35 cellular contexts compared by ENCODE assay signal in genomic region chr4:154186035-154186434, GRCh38.
"Had no signal": no experiment of that assay in that cellular context is flagged by ENCODE, and none has a peak within 500 bp of the region (broad histone marks: within the 10 kb centered on the region; RNA-seq: fewer than 3 reads in every experiment).

No MANE protein-coding gene starts in this region.

- DNase-seq: activated B cell treated with CpG ODN at 0.5 μM for 24 hours; activated CD4-positive, alpha-beta memory T cell treated with anti-CD3 and anti-CD28 coated beads for 36 hours; activated CD4-positive, alpha-beta T cell treated with anti-CD3 and anti-CD28 coated beads for 4 hours; activated CD4-positive, alpha-beta T cell treated with anti-CD3 and anti-CD28 coated beads, Interleukin-2, amount 10 ng/mL, durations not matched to agents 24 days and 14 days; activated CD4-positive, alpha-beta T cell treated with anti-CD3 and anti-CD28 coated beads, Interleukin-2, amount 50 U/mL, for 1 hour; activated CD4-positive, alpha-beta T cell treated with anti-CD3 and anti-CD28 coated beads, Interleukin-2, amount 50 U/mL, for 4 hours; activated CD4-positive, CD25-positive, alpha-beta regulatory T cell treated with anti-CD3 and anti-CD28 coated beads, Interleukin-2, amount 50 U/mL, for 72 hours; activated CD8-positive, alpha-beta memory T cell treated with anti-CD3 and anti-CD28 coated beads, Interleukin-2, amount 50 U/mL, for 4 hours; activated CD8-positive, alpha-beta T cell treated with anti-CD3 and anti-CD28 coated beads for 36 hours; activated effector memory CD4-positive, alpha-beta T cell treated with anti-CD3 and anti-CD28 coated beads, Interleukin-2, amount 50 U/mL, for 16 hours; activated gamma-delta T cell treated with Interleukin-2 at 50 U/mL for 16 hours; activated naive CD4-positive, alpha-beta T cell; activated naive CD4-positive, alpha-beta T cell treated with anti-CD3 and anti-CD28 coated beads for 36 hours; activated naive CD4-positive, alpha-beta T cell treated with anti-CD3 and anti-CD28 coated beads, Interleukin-2, amount 50 U/mL, for 16 hours; activated naive CD8-positive, alpha-beta T cell treated with anti-CD3 and anti-CD28 coated beads for 36 hours; activated T-cell treated with anti-CD3 and anti-CD28 coated beads for 4 hours; activated T-cell treated with anti-CD3 and anti-CD28 coated beads, Interleukin-2, amount 50 U/mL, for 1 hour; activated T-cell treated with anti-CD3 and anti-CD28 coated beads, Interleukin-2, amount 50 U/mL, for 4 hours; activated T-cell treated with anti-CD3 and anti-CD28 coated beads, Interleukin-2, amount 50 U/mL, for 72 hours; adrenal gland; amniotic stem cell; aorta; body of pancreas; brain microvascular endothelial cell; central memory CD4-positive, alpha-beta T cell; T-helper 1 cell; T-helper 2 cell; T-helper 9 cell had no signal

- H3K4me1 ChIP-seq: adrenal gland, body of pancreas, breast epithelium had no signal

- H3K27ac ChIP-seq: adrenal gland, body of pancreas, brain microvascular endothelial cell, breast epithelium, VCaP had no signal

- ATAC-seq: activated CD8-positive, alpha-beta T cell treated with anti-CD3 and anti-CD28 coated beads for 36 hours; activated naive CD4-positive, alpha-beta T cell treated with anti-CD3 and anti-CD28 coated beads, Interleukin-2, amount 50 U/mL, for 72 hours; activated T-cell treated with anti-CD3 and anti-CD28 coated beads, Interleukin-2, amount 50 U/mL, for 4 hours; activated T-cell treated with anti-CD3 and anti-CD28 coated beads, Interleukin-2, amount 50 U/mL, for 72 hours; activated T-helper 17 cell treated with anti-CD3 and anti-CD28 coated beads, Interleukin-2, amount 50 U/mL, for 72 hours; body of pancreas had no signal

- H3K27ac Mint-ChIP-seq: activated B cell treated with CpG ODN at 0.5 μM for 24 hours; activated CD4-positive, alpha-beta memory T cell treated with anti-CD3 and anti-CD28 coated beads for 36 hours; activated CD4-positive, alpha-beta T cell treated with anti-CD3 and anti-CD28 coated beads, Interleukin-2, amount 10 ng/mL, durations not matched to agents 24 days and 14 days; activated CD8-positive, alpha-beta T cell treated with anti-CD3 and anti-CD28 coated beads for 36 hours; activated naive CD4-positive, alpha-beta T cell treated with anti-CD3 and anti-CD28 coated beads for 36 hours; activated naive CD4-positive, alpha-beta T cell treated with anti-CD3 and anti-CD28 coated beads, Interleukin-2, amount 50 U/mL, for 72 hours; activated naive CD8-positive, alpha-beta T cell treated with anti-CD3 and anti-CD28 coated beads for 36 hours; activated T-cell treated with anti-CD3 and anti-CD28 coated beads, Interleukin-2, amount 50 U/mL, for 72 hours; activated T-helper 1 cell treated with anti-CD3 and anti-CD28 coated beads, Interleukin-12 subunit alpha, Interleukin-12 subunit beta, Interleukin-2, Interleukin-4 antibody, amounts not matched to agents 30 ng/mL and 10 ng/mL and 1 ng/mL, durations not matched to agents 14 hours and 24 hours and 36 hours; activated T-helper 17 cell treated with anti-CD3 and anti-CD28 coated beads, Interleukin-2, amount 50 U/mL, for 72 hours; T-helper 1 cell treated with Interleukin-12 subunit alpha and Interleukin-12 subunit beta and Interleukin-4 antibody, amounts not matched to agents 30 μg/mL and 1 μg/mL, for 36 hours; T-helper 2 cell treated with Interferon-gamma antibody and Interleukin-4, amounts not matched to agents 5 μg/mL and 100 μg/mL, for 36 hours had no signal

- H3K9me3 Mint-ChIP-seq: activated B cell treated with CpG ODN at 0.5 μM for 24 hours; activated CD4-positive, alpha-beta memory T cell treated with anti-CD3 and anti-CD28 coated beads for 36 hours; activated CD4-positive, alpha-beta T cell treated with anti-CD3 and anti-CD28 coated beads, Interleukin-2, amount 10 ng/mL, durations not matched to agents 24 days and 14 days; activated CD8-positive, alpha-beta T cell treated with anti-CD3 and anti-CD28 coated beads for 36 hours; activated naive CD4-positive, alpha-beta T cell treated with anti-CD3 and anti-CD28 coated beads for 36 hours; activated naive CD4-positive, alpha-beta T cell treated with anti-CD3 and anti-CD28 coated beads, Interleukin-2, amount 50 U/mL, for 72 hours; activated naive CD8-positive, alpha-beta T cell treated with anti-CD3 and anti-CD28 coated beads for 36 hours; activated T-cell treated with anti-CD3 and anti-CD28 coated beads, Interleukin-2, amount 50 U/mL, for 4 hours; activated T-cell treated with anti-CD3 and anti-CD28 coated beads, Interleukin-2, amount 50 U/mL, for 72 hours; activated T-helper 1 cell treated with anti-CD3 and anti-CD28 coated beads, Interleukin-12 subunit alpha, Interleukin-12 subunit beta, Interleukin-2, Interleukin-4 antibody, amounts not matched to agents 30 ng/mL and 10 ng/mL and 1 ng/mL, durations not matched to agents 14 hours and 24 hours and 36 hours; activated T-helper 17 cell treated with anti-CD3 and anti-CD28 coated beads, Interleukin-2, amount 50 U/mL, for 72 hours; T-helper 1 cell treated with Interleukin-12 subunit alpha and Interleukin-12 subunit beta and Interleukin-4 antibody, amounts not matched to agents 30 μg/mL and 1 μg/mL, for 36 hours; T-helper 2 cell treated with Interferon-gamma antibody and Interleukin-4, amounts not matched to agents 5 μg/mL and 100 μg/mL, for 36 hours had no signal

- H3K36me3 ChIP-seq: adrenal gland, brain microvascular endothelial cell, breast epithelium had no signal

- H3K4me3 ChIP-seq: adrenal gland, body of pancreas, breast epithelium had no signal

- H3K4me3 Mint-ChIP-seq: activated B cell treated with CpG ODN at 0.5 μM for 24 hours; activated CD4-positive, alpha-beta memory T cell treated with anti-CD3 and anti-CD28 coated beads for 36 hours; activated CD4-positive, alpha-beta T cell treated with anti-CD3 and anti-CD28 coated beads, Interleukin-2, amount 10 ng/mL, durations not matched to agents 24 days and 14 days; activated CD8-positive, alpha-beta T cell treated with anti-CD3 and anti-CD28 coated beads for 36 hours; activated naive CD4-positive, alpha-beta T cell treated with anti-CD3 and anti-CD28 coated beads for 36 hours; activated naive CD8-positive, alpha-beta T cell treated with anti-CD3 and anti-CD28 coated beads for 36 hours; activated T-cell treated with anti-CD3 and anti-CD28 coated beads, Interleukin-2, amount 50 U/mL, for 4 hours; activated T-cell treated with anti-CD3 and anti-CD28 coated beads, Interleukin-2, amount 50 U/mL, for 72 hours; activated T-helper 1 cell treated with anti-CD3 and anti-CD28 coated beads, Interleukin-12 subunit alpha, Interleukin-12 subunit beta, Interleukin-2, Interleukin-4 antibody, amounts not matched to agents 30 ng/mL and 10 ng/mL and 1 ng/mL, durations not matched to agents 14 hours and 24 hours and 36 hours; activated T-helper 17 cell treated with anti-CD3 and anti-CD28 coated beads, Interleukin-2, amount 50 U/mL, for 72 hours; T-helper 1 cell treated with Interleukin-12 subunit alpha and Interleukin-12 subunit beta and Interleukin-4 antibody, amounts not matched to agents 30 μg/mL and 1 μg/mL, for 36 hours; T-helper 2 cell treated with Interferon-gamma antibody and Interleukin-4, amounts not matched to agents 5 μg/mL and 100 μg/mL, for 36 hours had no signal

- H3K4me1 Mint-ChIP-seq: activated B cell treated with CpG ODN at 0.5 μM for 24 hours; activated CD4-positive, alpha-beta T cell treated with anti-CD3 and anti-CD28 coated beads, Interleukin-2, amount 10 ng/mL, durations not matched to agents 24 days and 14 days; activated naive CD8-positive, alpha-beta T cell treated with anti-CD3 and anti-CD28 coated beads for 36 hours; activated T-helper 17 cell treated with anti-CD3 and anti-CD28 coated beads, Interleukin-2, amount 50 U/mL, for 72 hours had no signal

- H3K27me3 ChIP-seq: adrenal gland, body of pancreas, brain microvascular endothelial cell, breast epithelium had no signal

- H3K36me3 Mint-ChIP-seq: activated CD4-positive, alpha-beta memory T cell treated with anti-CD3 and anti-CD28 coated beads for 36 hours; activated naive CD4-positive, alpha-beta T cell treated with anti-CD3 and anti-CD28 coated beads, Interleukin-2, amount 50 U/mL, for 72 hours; activated naive CD8-positive, alpha-beta T cell treated with anti-CD3 and anti-CD28 coated beads for 36 hours had no signal

- H3K9me3 ChIP-seq: adrenal gland, body of pancreas, breast epithelium had no signal
